ENCODE assay signal across 2 cellular contexts in genomic region chr14:74368441-74368840, GRCh38.
TF ChIP-seq lines count a peak whose summit lies in the region.

No MANE protein-coding gene starts in this region.

TF ChIP-seq in GM23338, 12 proteins besides CTCF, POLR2A, EP300 and RAD21 (continued from another document):
- no peak for TF ChIP-seq REST (IDR thresholded peaks at IDR 0.05; ENCODE audit: unreplicated experiment)
TF ChIP-seq in GM23338: peak in this region for 0.

TF ChIP-seq in WTC11, 78 proteins besides CTCF, POLR2A, EP300 and RAD21 (continued from another document):
- TF ChIP-seq ATF6 (CRISPR knock-in tag; IDR thresholded peaks at IDR 0.05) (no peak), NFE2L1 (CRISPR knock-in tag; IDR thresholded peaks at IDR 0.05) (no peak), ESRRA (CRISPR knock-in tag; IDR thresholded peaks at IDR 0.05; ENCODE audit: borderline replicate concordance) (no peak), JUN (CRISPR knock-in tag; IDR thresholded peaks at IDR 0.05) (no peak), IRF2 (CRISPR knock-in tag; IDR thresholded peaks at IDR 0.05; ENCODE audit: borderline replicate concordance, low read depth) (no peak), KAT7 (CRISPR knock-in tag; IDR thresholded peaks at IDR 0.05; ENCODE audit: borderline replicate concordance) (no peak), FOXJ3 (CRISPR knock-in tag; IDR thresholded peaks at IDR 0.05; ENCODE audit: borderline replicate concordance) (no peak), FOXK1 (CRISPR knock-in tag; IDR thresholded peaks at IDR 0.05) (no peak), HMGXB4 (CRISPR knock-in tag; IDR thresholded peaks at IDR 0.05) (no peak)
